In genomic region chr2:216855079-216855478, GRCh38 we compare ENCODE assay signal across 36 cellular contexts. TPM values are rescaled to one million over a fixed set of nuclear protein-coding genes. Genes with fewer than 3 reads are reported as not detected.
"Had no signal": no experiment of that assay in that cellular context is flagged by ENCODE, and none has a peak within 500 bp of the region (broad histone marks: within the 10 kb centered on the region; RNA-seq: fewer than 3 reads in every experiment).

No MANE protein-coding gene starts in this region.

- H3K4me3 ChIP-seq: esophagus muscularis mucosa, gastrocnemius medialis had no signal

- H3K4me1 ChIP-seq: foreskin keratinocyte had no signal

- DNase-seq: activated CD4-positive, alpha-beta memory T cell treated with anti-CD3 and anti-CD28 coated beads, Interleukin-2, amount 10 ng/mL, durations not matched to agents 7 days and 5 days; activated CD4-positive, alpha-beta T cell treated with anti-CD3 and anti-CD28 coated beads for 36 hours; activated CD4-positive, alpha-beta T cell treated with anti-CD3 and anti-CD28 coated beads, Interleukin-2, amount 10 ng/mL, durations not matched to agents 7 days and 5 days; activated CD4-positive, alpha-beta T cell treated with anti-CD3 and anti-CD28 coated beads, Interleukin-2, amount 50 U/mL, for 4 hours; activated CD4-positive, CD25-positive, alpha-beta regulatory T cell; activated CD4-positive, CD25-positive, alpha-beta regulatory T cell treated with anti-CD3 and anti-CD28 coated beads, Interleukin-2, amount 50 U/mL, for 72 hours; activated effector memory CD4-positive, alpha-beta T cell treated with Interleukin-2 at 50 U/mL for 16 hours; activated gamma-delta T cell treated with Interleukin-2 at 50 U/mL for 16 hours; activated naive CD4-positive, alpha-beta T cell treated with anti-CD3 and anti-CD28 coated beads, Interleukin-2, amount 50 U/mL, for 16 hours; activated naive CD4-positive, alpha-beta T cell treated with Interleukin-2 at 50 U/mL for 16 hours; activated T-cell treated with anti-CD3 and anti-CD28 coated beads, Interleukin-2, amount 50 U/mL, for 4 hours; amniotic stem cell; anterior cingulate cortex; brain microvascular endothelial cell; cortex of kidney; dermis blood vessel endothelial cell; effector CD4-positive, alpha-beta T cell; effector memory CD8-positive, alpha-beta T cell; erythroblast; foreskin keratinocyte; glutamatergic neuron; T-helper 1 cell; T-helper 17 cell; T1000; WERI-Rb-1 had no signal

- H3K27ac Mint-ChIP-seq: activated CD4-positive, alpha-beta memory T cell treated with anti-CD3 and anti-CD28 coated beads, Interleukin-2, amount 10 ng/mL, durations not matched to agents 7 days and 5 days; activated CD4-positive, alpha-beta T cell treated with anti-CD3 and anti-CD28 coated beads for 36 hours; activated CD4-positive, alpha-beta T cell treated with anti-CD3 and anti-CD28 coated beads, Interleukin-2, amount 10 ng/mL, durations not matched to agents 7 days and 5 days; activated naive CD8-positive, alpha-beta T cell; activated T-helper 17 cell treated with anti-CD3 and anti-CD28 coated beads, Interleukin-2, amount 50 U/mL, for 72 hours; effector memory CD8-positive, alpha-beta T cell; T-helper 17 cell; T-helper 2 cell treated with Interferon-gamma antibody and Interleukin-4, amounts not matched to agents 5 μg/mL and 100 μg/mL, for 36 hours had no signal

- H3K9me3 Mint-ChIP-seq: activated CD4-positive, alpha-beta memory T cell treated with anti-CD3 and anti-CD28 coated beads, Interleukin-2, amount 10 ng/mL, durations not matched to agents 7 days and 5 days; activated CD4-positive, alpha-beta T cell treated with anti-CD3 and anti-CD28 coated beads, Interleukin-2, amount 10 ng/mL, durations not matched to agents 7 days and 5 days; activated T-cell treated with anti-CD3 and anti-CD28 coated beads, Interleukin-2, amount 50 U/mL, for 4 hours; activated T-helper 17 cell treated with anti-CD3 and anti-CD28 coated beads, Interleukin-2, amount 50 U/mL, for 72 hours; central memory CD8-positive, alpha-beta T cell; effector memory CD8-positive, alpha-beta T cell; T-helper 2 cell treated with Interferon-gamma antibody and Interleukin-4, amounts not matched to agents 5 μg/mL and 100 μg/mL, for 36 hours had no signal

- H3K36me3 Mint-ChIP-seq: activated naive CD8-positive, alpha-beta T cell had no signal

- H3K9me3 ChIP-seq: esophagus muscularis mucosa, gastrocnemius medialis had no signal

- H3K27ac ChIP-seq: brain microvascular endothelial cell, esophagus muscularis mucosa, foreskin keratinocyte, WERI-Rb-1 had no signal

- H3K27me3 Mint-ChIP-seq: activated CD4-positive, alpha-beta T cell treated with anti-CD3 and anti-CD28 coated beads, Interleukin-2, amount 10 ng/mL, durations not matched to agents 7 days and 5 days; activated naive CD8-positive, alpha-beta T cell had no signal

- H3K36me3 ChIP-seq: brain microvascular endothelial cell, esophagus muscularis mucosa, gastrocnemius medialis, WERI-Rb-1 had no signal

- H3K27me3 ChIP-seq: brain microvascular endothelial cell, esophagus muscularis mucosa, foreskin keratinocyte, gastrocnemius medialis had no signal

- ATAC-seq: activated CD4-positive, alpha-beta T cell treated with anti-CD3 and anti-CD28 coated beads for 36 hours; activated T-cell treated with anti-CD3 and anti-CD28 coated beads, Interleukin-2, amount 50 U/mL, for 4 hours; activated T-helper 17 cell treated with anti-CD3 and anti-CD28 coated beads, Interleukin-2, amount 50 U/mL, for 72 hours; effector memory CD8-positive, alpha-beta T cell; foreskin keratinocyte; T-helper 17 cell had no signal

- H3K4me1 Mint-ChIP-seq: activated T-helper 17 cell treated with anti-CD3 and anti-CD28 coated beads, Interleukin-2, amount 50 U/mL, for 72 hours; central memory CD8-positive, alpha-beta T cell; T-helper 17 cell had no signal

- H3K4me3 Mint-ChIP-seq: activated CD4-positive, alpha-beta memory T cell treated with anti-CD3 and anti-CD28 coated beads, Interleukin-2, amount 10 ng/mL, durations not matched to agents 7 days and 5 days; activated CD4-positive, alpha-beta T cell treated with anti-CD3 and anti-CD28 coated beads for 36 hours; activated CD4-positive, alpha-beta T cell treated with anti-CD3 and anti-CD28 coated beads, Interleukin-2, amount 10 ng/mL, durations not matched to agents 7 days and 5 days; activated naive CD8-positive, alpha-beta T cell; activated T-cell treated with anti-CD3 and anti-CD28 coated beads, Interleukin-2, amount 50 U/mL, for 4 hours; activated T-helper 17 cell treated with anti-CD3 and anti-CD28 coated beads, Interleukin-2, amount 50 U/mL, for 72 hours; central memory CD8-positive, alpha-beta T cell; effector memory CD8-positive, alpha-beta T cell; T-helper 17 cell; T-helper 2 cell treated with Interferon-gamma antibody and Interleukin-4, amounts not matched to agents 5 μg/mL and 100 μg/mL, for 36 hours had no signal

RNA-seq across cellular contexts. Expression of gene TNP1, which starts 4.8 kb away (rescaled TPM):
- total RNA-seq: activated CD4-positive, alpha-beta memory T cell treated with anti-CD3 and anti-CD28 coated beads, Interleukin-2, amount 10 ng/mL, durations not matched to agents 7 days and 5 days; activated CD4-positive, alpha-beta T cell treated with anti-CD3 and anti-CD28 coated beads for 36 hours; activated CD4-positive, alpha-beta T cell treated with anti-CD3 and anti-CD28 coated beads, Interleukin-2, amount 10 ng/mL, durations not matched to agents 7 days and 5 days; activated T-cell treated with anti-CD3 and anti-CD28 coated beads, Interleukin-2, amount 50 U/mL, for 4 hours; activated T-helper 17 cell treated with anti-CD3 and anti-CD28 coated beads, Interleukin-2, amount 50 U/mL, for 72 hours; astrocyte; bronchial epithelial cell; cardiac septum; chondrocyte; dermis blood vessel endothelial cell; esophagus muscularis mucosa; foreskin keratinocyte; gastrocnemius medialis; T-helper 17 cell had no signal
- polyA plus RNA-seq: adipose tissue, foreskin keratinocyte had no signal
